Comparison of ENCODE assay signal across 15 cellular contexts in the genomic region with DNA sequence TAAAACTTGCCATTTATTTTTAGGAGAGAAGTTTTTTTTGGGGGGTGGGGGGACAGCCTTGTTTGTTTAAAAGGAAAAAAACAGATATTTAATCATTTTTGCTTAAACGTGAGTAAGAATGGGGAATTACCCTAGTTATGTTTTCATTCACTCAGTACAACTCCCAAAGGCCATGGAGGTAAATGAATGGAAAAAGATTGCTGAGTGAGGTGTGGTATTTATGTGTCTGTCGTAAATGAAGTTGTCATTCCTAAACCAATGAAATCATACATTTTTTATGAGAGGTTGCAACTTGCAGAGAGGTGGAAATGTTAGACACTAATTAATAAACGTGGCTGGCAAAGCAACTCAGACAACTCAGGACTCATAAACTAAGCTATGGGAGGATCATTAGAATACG.
A peak's percentile ranks its signal among the peaks of the same experiment; 100 is the strongest.
DNase-seq lines count a peak whose midpoint lies in the region; ATAC-seq and TF ChIP-seq lines count a peak whose summit lies in the region.
"Had no signal": no experiment of that assay in that cellular context is flagged by ENCODE, and none has a peak within 500 bp of the region (broad histone marks: within the 10 kb centered on the region; RNA-seq: fewer than 3 reads in every experiment).

No MANE protein-coding gene starts in this region.

- H3K27ac Mint-ChIP-seq in naive B cell: peak overlapping the region in 4 of 6 donors; percentile 44 to 83 (median 72)

- no peaks in the 10 kb centered on the region for H3K27me3 Mint-ChIP-seq in naive B cell

- H3K36me3 Mint-ChIP-seq in naive B cell: peaks cover 16 to 18% of the 10 kb centered on the region in 2 donors

- H3K4me2 ChIP-seq in OCI-LY3 (ENCODE audit: low read length): peak overlapping the region; percentile 55

- no peak overlapping the region for H3K4me3 Mint-ChIP-seq in naive B cell

- peaks cover 66 to 86% (median 73%) of the 10 kb centered on the region in 3 donors for H3K4me1 Mint-ChIP-seq in naive B cell

- peak overlapping the region; percentile 35; the same call in 1 of the 2 replicates for H3K4me3 ChIP-seq in OCI-LY3 (ENCODE audit: low read length)
- H3K4me3 ChIP-seq: K562, sigmoid colon, testis had no signal

- ATAC-seq in GM18508 (IDR thresholded peaks at IDR 0.05; ENCODE audit: insufficient read depth, unreplicated experiment): peak; percentile 19
- ATAC-seq in naive B cell (ENCODE audit: low read depth in 2 of 2): no peak
- no peak for ATAC-seq in HG03565 (IDR thresholded peaks at IDR 0.05; ENCODE audit: unreplicated experiment)
- ATAC-seq: K562 had no signal

- H3K79me2 ChIP-seq in OCI-LY3 (ENCODE audit: low read length): no peaks in the 10 kb centered on the region

- no peaks in the 10 kb centered on the region for H3K9me3 ChIP-seq in OCI-LY3 (ENCODE audit: insufficient read depth, low read length)
- H3K9me3 ChIP-seq: Caco-2, sigmoid colon, testis had no signal

- CTCF ChIA-PET in HEK293T (lab: Yijun Ruan, JAX): interaction anchor here (1.3 kb wide), 1 partner anchor 71 kb away, joined by 3 read pairs; no protein-coding TSS in a partner anchor

- no peak overlapping the region for H2AFZ ChIP-seq in OCI-LY3 (ENCODE audit: low read depth, low read length)

- DNase-seq in HEK293T (ENCODE audit: extremely low spot score) (no peak), naive B cell (no peak), T1000 (lab: John Stamatoyannopoulos, UW) (no peak), NCI-H82 (lab: John Stamatoyannopoulos, UW) (no peak)
- DNase-seq: activated effector memory CD4-positive, alpha-beta T cell treated with Interleukin-2 at 50 U/mL for 16 hours; Caco-2; erythroblast; NCI-H187 treated with DMSO at 0.1 percent for 48 hours; SHP77; sigmoid colon; testis had no signal

- peaks cover 28% of the 10 kb centered on the region for H3K4me1 ChIP-seq in OCI-LY3 (ENCODE audit: low read length)
- H3K4me1 ChIP-seq: Caco-2, sigmoid colon, testis had no signal

- H3K27ac ChIP-seq in OCI-LY3 (ENCODE audit: low read length): no peak overlapping the region
- H3K27ac ChIP-seq: sigmoid colon, testis had no signal

- no peaks in the 10 kb centered on the region for H3K36me3 ChIP-seq in OCI-LY3 (replicated peaks; ENCODE audit: low read depth, low read length)

- no peak overlapping the region for H3K9ac ChIP-seq in OCI-LY3 (ENCODE audit: low read length)

- no peak for TF ChIP-seq CTCF in OCI-LY3 (IDR thresholded peaks at IDR 0.05; ENCODE audit: low read depth, low read length)

- POLR2A ChIA-PET in HEK293T (lab: Yijun Ruan, JAX): no interaction called here

- H4K20me1 ChIP-seq in OCI-LY3 (ENCODE audit: insufficient read depth, low read length): 0 out of 2 replicates have a peak, but pooled peaks cover 8% of the 10 kb centered on the region

- peaks cover 62% of the 10 kb centered on the region for H3K27me3 ChIP-seq in OCI-LY3 (ENCODE audit: low read depth, low read length)
- H3K27me3 ChIP-seq: sigmoid colon, testis had no signal

- H3K9me3 Mint-ChIP-seq in naive B cell: no peaks in the 10 kb centered on the region

TF ChIP-seq in HEK293T, 16 proteins besides CTCF, POLR2A, EP300 and RAD21:
- TF ChIP-seq, protein P1, sequence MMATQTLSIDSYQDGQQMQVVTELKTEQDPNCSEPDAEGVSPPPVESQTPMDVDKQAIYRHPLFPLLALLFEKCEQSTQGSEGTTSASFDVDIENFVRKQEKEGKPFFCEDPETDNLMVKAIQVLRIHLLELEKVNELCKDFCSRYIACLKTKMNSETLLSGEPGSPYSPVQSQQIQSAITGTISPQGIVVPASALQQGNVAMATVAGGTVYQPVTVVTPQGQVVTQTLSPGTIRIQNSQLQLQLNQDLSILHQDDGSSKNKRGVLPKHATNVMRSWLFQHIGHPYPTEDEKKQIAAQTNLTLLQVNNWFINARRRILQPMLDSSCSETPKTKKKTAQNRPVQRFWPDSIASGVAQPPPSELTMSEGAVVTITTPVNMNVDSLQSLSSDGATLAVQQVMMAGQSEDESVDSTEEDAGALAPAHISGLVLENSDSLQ (IDR thresholded peaks at IDR 0.05): 0 out of 2 replicates have a peak, but pooled peaks have one; percentile 5
- no peak for TF ChIP-seq LEF1 (IDR thresholded peaks at IDR 0.05; ENCODE audit: borderline replicate concordance)
